ENCODE assay signal across 1 cellular context in the genomic region with DNA sequence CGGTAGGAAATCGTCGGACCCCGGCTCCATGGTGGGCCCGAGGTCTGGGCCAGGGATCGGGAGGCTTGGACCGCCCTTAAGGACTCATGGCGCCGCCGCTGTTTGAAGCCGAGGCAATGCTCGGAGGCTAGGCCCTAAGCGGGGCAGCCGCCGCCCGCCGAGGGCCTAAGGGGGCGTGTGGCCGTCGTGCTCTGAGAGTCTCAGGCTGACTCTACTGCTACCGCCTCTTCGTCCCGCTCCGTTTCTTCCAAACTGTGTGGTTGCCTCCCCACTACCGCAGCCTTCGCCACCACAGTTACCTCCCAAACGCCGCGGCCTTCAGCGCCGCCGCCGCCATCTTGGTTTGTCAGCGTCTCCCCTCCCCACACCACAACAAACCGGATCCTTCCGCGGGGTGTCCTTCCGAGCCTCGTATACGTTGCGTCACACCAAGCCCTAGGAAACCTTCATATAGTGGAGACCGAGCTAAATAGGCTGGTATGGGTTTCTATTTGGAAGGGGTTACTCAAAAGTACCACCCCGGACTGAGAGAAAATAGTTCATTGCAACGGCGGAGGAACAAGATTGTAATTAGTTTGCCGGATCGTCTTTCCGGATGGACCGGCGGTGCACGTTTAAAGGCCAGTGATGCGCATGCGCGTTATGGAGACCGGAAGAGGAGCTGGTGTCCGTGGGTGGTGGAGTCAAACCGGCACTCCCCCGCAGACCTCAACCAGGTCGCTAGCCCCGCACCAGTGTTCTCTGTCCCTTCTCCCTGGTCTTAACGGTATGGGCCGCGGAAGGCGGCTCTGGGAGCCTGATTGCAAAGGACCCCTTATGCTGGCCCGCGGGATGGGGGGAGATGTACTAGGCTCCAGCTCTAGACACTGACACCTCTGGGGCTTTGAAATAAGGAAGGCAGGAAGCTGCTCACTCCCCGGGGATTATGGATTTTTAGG.
TF ChIP-seq lines count a peak whose summit lies in the region.

A gene (minus strand): TSS at position 348 of the 938 bp plus-strand sequence. CDS start 318 bp downstream, at position 30.

TF ChIP-seq in GM12878, 131 proteins besides CTCF, POLR2A, EP300 and RAD21 (continued from another document and continues in another):
- TF ChIP-seq SUPT20H (IDR thresholded peaks at IDR 0.05; ENCODE audit: borderline replicate concordance, control insufficient read depth, low read depth, low read length), result no peak
- TF ChIP-seq CBFB (IDR thresholded peaks at IDR 0.05; ENCODE audit: low read depth), result peak; percentile 96
- TF ChIP-seq TBL1XR1 (IDR thresholded peaks at IDR 0.05; ENCODE audit: low read depth, low read length), result 0 out of 2 replicates have a peak, but pooled peaks have one; percentile 30
- no peak for TF ChIP-seq ZZZ3 (IDR thresholded peaks at IDR 0.05; ENCODE audit: control insufficient read depth, insufficient read length, low read depth)
- no peak for TF ChIP-seq ZNF384 (IDR thresholded peaks at IDR 0.05; ENCODE audit: borderline replicate concordance, low read depth, low read length)
- TF ChIP-seq NBN (IDR thresholded peaks at IDR 0.05), result peak; percentile 97
- TF ChIP-seq, protein P1, sequence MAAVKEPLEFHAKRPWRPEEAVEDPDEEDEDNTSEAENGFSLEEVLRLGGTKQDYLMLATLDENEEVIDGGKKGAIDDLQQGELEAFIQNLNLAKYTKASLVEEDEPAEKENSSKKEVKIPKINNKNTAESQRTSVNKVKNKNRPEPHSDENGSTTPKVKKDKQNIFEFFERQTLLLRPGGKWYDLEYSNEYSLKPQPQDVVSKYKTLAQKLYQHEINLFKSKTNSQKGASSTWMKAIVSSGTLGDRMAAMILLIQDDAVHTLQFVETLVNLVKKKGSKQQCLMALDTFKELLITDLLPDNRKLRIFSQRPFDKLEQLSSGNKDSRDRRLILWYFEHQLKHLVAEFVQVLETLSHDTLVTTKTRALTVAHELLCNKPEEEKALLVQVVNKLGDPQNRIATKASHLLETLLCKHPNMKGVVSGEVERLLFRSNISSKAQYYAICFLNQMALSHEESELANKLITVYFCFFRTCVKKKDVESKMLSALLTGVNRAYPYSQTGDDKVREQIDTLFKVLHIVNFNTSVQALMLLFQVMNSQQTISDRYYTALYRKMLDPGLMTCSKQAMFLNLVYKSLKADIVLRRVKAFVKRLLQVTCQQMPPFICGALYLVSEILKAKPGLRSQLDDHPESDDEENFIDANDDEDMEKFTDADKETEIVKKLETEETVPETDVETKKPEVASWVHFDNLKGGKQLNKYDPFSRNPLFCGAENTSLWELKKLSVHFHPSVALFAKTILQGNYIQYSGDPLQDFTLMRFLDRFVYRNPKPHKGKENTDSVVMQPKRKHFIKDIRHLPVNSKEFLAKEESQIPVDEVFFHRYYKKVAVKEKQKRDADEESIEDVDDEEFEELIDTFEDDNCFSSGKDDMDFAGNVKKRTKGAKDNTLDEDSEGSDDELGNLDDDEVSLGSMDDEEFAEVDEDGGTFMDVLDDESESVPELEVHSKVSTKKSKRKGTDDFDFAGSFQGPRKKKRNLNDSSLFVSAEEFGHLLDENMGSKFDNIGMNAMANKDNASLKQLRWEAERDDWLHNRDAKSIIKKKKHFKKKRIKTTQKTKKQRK (IDR thresholded peaks at IDR 0.05; ENCODE audit: low read depth, low read length), result no peak
- TF ChIP-seq SIN3A (IDR thresholded peaks at IDR 0.05; ENCODE audit: low read depth, low read length), result peak; percentile 83
- TF ChIP-seq BACH1 (IDR thresholded peaks at IDR 0.05; ENCODE audit: borderline replicate concordance), result no peak
- peak; percentile 31; the same call in 1 of the 2 replicates for TF ChIP-seq IRF4 (IDR thresholded peaks at IDR 0.05; ENCODE audit: low read depth, low read length)
- TF ChIP-seq, protein P2, sequence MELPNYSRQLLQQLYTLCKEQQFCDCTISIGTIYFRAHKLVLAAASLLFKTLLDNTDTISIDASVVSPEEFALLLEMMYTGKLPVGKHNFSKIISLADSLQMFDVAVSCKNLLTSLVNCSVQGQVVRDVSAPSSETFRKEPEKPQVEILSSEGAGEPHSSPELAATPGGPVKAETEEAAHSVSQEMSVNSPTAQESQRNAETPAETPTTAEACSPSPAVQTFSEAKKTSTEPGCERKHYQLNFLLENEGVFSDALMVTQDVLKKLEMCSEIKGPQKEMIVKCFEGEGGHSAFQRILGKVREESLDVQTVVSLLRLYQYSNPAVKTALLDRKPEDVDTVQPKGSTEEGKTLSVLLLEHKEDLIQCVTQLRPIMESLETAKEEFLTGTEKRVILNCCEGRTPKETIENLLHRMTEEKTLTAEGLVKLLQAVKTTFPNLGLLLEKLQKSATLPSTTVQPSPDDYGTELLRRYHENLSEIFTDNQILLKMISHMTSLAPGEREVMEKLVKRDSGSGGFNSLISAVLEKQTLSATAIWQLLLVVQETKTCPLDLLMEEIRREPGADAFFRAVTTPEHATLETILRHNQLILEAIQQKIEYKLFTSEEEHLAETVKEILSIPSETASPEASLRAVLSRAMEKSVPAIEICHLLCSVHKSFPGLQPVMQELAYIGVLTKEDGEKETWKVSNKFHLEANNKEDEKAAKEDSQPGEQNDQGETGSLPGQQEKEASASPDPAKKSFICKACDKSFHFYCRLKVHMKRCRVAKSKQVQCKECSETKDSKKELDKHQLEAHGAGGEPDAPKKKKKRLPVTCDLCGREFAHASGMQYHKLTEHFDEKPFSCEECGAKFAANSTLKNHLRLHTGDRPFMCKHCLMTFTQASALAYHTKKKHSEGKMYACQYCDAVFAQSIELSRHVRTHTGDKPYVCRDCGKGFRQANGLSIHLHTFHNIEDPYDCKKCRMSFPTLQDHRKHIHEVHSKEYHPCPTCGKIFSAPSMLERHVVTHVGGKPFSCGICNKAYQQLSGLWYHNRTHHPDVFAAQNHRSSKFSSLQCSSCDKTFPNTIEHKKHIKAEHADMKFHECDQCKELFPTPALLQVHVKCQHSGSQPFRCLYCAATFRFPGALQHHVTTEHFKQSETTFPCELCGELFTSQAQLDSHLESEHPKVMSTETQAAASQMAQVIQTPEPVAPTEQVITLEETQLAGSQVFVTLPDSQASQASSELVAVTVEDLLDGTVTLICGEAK (IDR thresholded peaks at IDR 0.05; ENCODE audit: borderline replicate concordance), result peak; percentile 84
- TF ChIP-seq BRCA1 (IDR thresholded peaks at IDR 0.05; ENCODE audit: low read depth, low read length), result no peak
- TF ChIP-seq MEF2A (IDR thresholded peaks at IDR 0.05; ENCODE audit: insufficient read depth, low read depth, low read length), result 0 out of 2 replicates have a peak, but pooled peaks have one; percentile 33
- peak; percentile 47 for TF ChIP-seq SMAD1 (IDR thresholded peaks at IDR 0.05; ENCODE audit: low read depth, partially characterized antibody)
- TF ChIP-seq IKZF2 (IDR thresholded peaks at IDR 0.05), result peak; percentile 48 to 72
- TF ChIP-seq SMAD5 (IDR thresholded peaks at IDR 0.05; ENCODE audit: low read depth), result peak; percentile 28
- peak; percentile 96; the same call in 1 of the 2 replicates for TF ChIP-seq RB1 (IDR thresholded peaks at IDR 0.05; ENCODE audit: borderline replicate concordance)
- TF ChIP-seq, protein P3, sequence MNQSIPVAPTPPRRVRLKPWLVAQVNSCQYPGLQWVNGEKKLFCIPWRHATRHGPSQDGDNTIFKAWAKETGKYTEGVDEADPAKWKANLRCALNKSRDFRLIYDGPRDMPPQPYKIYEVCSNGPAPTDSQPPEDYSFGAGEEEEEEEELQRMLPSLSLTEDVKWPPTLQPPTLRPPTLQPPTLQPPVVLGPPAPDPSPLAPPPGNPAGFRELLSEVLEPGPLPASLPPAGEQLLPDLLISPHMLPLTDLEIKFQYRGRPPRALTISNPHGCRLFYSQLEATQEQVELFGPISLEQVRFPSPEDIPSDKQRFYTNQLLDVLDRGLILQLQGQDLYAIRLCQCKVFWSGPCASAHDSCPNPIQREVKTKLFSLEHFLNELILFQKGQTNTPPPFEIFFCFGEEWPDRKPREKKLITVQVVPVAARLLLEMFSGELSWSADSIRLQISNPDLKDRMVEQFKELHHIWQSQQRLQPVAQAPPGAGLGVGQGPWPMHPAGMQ (IDR thresholded peaks at IDR 0.05; ENCODE audit: borderline replicate concordance), result no peak
- TF ChIP-seq RUNX3 (IDR thresholded peaks at IDR 0.05; ENCODE audit: low read length), result peak; percentile 94
- TF ChIP-seq CBX3 (IDR thresholded peaks at IDR 0.05; ENCODE audit: borderline replicate concordance, low read depth), result no peak
- TF ChIP-seq KLF5 (IDR thresholded peaks at IDR 0.05; ENCODE audit: partially characterized antibody), result peak; percentile 87
- TF ChIP-seq, protein P4, sequence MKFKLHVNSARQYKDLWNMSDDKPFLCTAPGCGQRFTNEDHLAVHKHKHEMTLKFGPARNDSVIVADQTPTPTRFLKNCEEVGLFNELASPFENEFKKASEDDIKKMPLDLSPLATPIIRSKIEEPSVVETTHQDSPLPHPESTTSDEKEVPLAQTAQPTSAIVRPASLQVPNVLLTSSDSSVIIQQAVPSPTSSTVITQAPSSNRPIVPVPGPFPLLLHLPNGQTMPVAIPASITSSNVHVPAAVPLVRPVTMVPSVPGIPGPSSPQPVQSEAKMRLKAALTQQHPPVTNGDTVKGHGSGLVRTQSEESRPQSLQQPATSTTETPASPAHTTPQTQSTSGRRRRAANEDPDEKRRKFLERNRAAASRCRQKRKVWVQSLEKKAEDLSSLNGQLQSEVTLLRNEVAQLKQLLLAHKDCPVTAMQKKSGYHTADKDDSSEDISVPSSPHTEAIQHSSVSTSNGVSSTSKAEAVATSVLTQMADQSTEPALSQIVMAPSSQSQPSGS (IDR thresholded peaks at IDR 0.05; ENCODE audit: low read length), result no peak; the same call in none of the 2 replicates
- TF ChIP-seq HDGF (IDR thresholded peaks at IDR 0.05), result no peak
- TF ChIP-seq, protein P5, sequence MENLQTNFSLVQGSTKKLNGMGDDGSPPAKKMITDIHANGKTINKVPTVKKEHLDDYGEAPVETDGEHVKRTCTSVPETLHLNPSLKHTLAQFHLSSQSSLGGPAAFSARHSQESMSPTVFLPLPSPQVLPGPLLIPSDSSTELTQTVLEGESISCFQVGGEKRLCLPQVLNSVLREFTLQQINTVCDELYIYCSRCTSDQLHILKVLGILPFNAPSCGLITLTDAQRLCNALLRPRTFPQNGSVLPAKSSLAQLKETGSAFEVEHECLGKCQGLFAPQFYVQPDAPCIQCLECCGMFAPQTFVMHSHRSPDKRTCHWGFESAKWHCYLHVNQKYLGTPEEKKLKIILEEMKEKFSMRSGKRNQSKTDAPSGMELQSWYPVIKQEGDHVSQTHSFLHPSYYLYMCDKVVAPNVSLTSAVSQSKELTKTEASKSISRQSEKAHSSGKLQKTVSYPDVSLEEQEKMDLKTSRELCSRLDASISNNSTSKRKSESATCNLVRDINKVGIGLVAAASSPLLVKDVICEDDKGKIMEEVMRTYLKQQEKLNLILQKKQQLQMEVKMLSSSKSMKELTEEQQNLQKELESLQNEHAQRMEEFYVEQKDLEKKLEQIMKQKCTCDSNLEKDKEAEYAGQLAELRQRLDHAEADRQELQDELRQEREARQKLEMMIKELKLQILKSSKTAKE (IDR thresholded peaks at IDR 0.05; ENCODE audit: low read depth, poor library complexity, severe bottlenecking), result peak; percentile 95
- TF ChIP-seq, protein P6, sequence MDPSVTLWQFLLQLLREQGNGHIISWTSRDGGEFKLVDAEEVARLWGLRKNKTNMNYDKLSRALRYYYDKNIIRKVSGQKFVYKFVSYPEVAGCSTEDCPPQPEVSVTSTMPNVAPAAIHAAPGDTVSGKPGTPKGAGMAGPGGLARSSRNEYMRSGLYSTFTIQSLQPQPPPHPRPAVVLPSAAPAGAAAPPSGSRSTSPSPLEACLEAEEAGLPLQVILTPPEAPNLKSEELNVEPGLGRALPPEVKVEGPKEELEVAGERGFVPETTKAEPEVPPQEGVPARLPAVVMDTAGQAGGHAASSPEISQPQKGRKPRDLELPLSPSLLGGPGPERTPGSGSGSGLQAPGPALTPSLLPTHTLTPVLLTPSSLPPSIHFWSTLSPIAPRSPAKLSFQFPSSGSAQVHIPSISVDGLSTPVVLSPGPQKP (IDR thresholded peaks at IDR 0.05; ENCODE audit: low read depth, low read length), result peak; percentile 83
- TF ChIP-seq, protein P7, sequence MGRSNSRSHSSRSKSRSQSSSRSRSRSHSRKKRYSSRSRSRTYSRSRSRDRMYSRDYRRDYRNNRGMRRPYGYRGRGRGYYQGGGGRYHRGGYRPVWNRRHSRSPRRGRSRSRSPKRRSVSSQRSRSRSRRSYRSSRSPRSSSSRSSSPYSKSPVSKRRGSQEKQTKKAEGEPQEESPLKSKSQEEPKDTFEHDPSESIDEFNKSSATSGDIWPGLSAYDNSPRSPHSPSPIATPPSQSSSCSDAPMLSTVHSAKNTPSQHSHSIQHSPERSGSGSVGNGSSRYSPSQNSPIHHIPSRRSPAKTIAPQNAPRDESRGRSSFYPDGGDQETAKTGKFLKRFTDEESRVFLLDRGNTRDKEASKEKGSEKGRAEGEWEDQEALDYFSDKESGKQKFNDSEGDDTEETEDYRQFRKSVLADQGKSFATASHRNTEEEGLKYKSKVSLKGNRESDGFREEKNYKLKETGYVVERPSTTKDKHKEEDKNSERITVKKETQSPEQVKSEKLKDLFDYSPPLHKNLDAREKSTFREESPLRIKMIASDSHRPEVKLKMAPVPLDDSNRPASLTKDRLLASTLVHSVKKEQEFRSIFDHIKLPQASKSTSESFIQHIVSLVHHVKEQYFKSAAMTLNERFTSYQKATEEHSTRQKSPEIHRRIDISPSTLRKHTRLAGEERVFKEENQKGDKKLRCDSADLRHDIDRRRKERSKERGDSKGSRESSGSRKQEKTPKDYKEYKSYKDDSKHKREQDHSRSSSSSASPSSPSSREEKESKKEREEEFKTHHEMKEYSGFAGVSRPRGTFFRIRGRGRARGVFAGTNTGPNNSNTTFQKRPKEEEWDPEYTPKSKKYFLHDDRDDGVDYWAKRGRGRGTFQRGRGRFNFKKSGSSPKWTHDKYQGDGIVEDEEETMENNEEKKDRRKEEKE (IDR thresholded peaks at IDR 0.05), result no peak
- 0 out of 2 replicates have a peak, but pooled peaks have one; percentile 24 for TF ChIP-seq BCL11A (IDR thresholded peaks at IDR 0.05; ENCODE audit: low read depth, low read length)
- TF ChIP-seq CHD1 (IDR thresholded peaks at IDR 0.05; ENCODE audit: low read depth, low read length), result 0 out of 2 replicates have a peak, but pooled peaks have one; percentile 42
- peak; percentile 89; the same call in 1 of the 2 replicates for TF ChIP-seq SMARCA5 (IDR thresholded peaks at IDR 0.05)
- TF ChIP-seq, protein P8, sequence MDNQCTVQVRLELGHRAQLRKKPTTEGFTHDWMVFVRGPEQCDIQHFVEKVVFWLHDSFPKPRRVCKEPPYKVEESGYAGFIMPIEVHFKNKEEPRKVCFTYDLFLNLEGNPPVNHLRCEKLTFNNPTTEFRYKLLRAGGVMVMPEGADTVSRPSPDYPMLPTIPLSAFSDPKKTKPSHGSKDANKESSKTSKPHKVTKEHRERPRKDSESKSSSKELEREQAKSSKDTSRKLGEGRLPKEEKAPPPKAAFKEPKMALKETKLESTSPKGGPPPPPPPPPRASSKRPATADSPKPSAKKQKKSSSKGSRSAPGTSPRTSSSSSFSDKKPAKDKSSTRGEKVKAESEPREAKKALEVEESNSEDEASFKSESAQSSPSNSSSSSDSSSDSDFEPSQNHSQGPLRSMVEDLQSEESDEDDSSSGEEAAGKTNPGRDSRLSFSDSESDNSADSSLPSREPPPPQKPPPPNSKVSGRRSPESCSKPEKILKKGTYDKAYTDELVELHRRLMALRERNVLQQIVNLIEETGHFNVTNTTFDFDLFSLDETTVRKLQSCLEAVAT (IDR thresholded peaks at IDR 0.05), result peak; percentile 98
- TF ChIP-seq MYB (IDR thresholded peaks at IDR 0.05; ENCODE audit: borderline replicate concordance, low read depth, low read length), result no peak
- TF ChIP-seq HCFC1 (IDR thresholded peaks at IDR 0.05; ENCODE audit: low read length), result peak; percentile 55
- TF ChIP-seq MTA3 (IDR thresholded peaks at IDR 0.05; ENCODE audit: borderline replicate concordance, low read length), result peak; percentile 68; the same call in 1 of the 2 replicates
- peak; percentile 90 for TF ChIP-seq ATF7 (IDR thresholded peaks at IDR 0.05; ENCODE audit: low read depth)
- TF ChIP-seq HDAC6 (IDR thresholded peaks at IDR 0.05; ENCODE audit: unreplicated experiment), result peak; percentile 61
- TF ChIP-seq POLR2AphosphoS5 (IDR thresholded peaks at IDR 0.05; ENCODE audit: low read length), result peak; percentile 90
- peak; percentile 79 for TF ChIP-seq TCF7 (IDR thresholded peaks at IDR 0.05; ENCODE audit: borderline replicate concordance)
- no peak for TF ChIP-seq SP1 (IDR thresholded peaks at IDR 0.05; ENCODE audit: low read depth, low read length)
